ENCODE assay signal across 8 cellular contexts in the genomic region with DNA sequence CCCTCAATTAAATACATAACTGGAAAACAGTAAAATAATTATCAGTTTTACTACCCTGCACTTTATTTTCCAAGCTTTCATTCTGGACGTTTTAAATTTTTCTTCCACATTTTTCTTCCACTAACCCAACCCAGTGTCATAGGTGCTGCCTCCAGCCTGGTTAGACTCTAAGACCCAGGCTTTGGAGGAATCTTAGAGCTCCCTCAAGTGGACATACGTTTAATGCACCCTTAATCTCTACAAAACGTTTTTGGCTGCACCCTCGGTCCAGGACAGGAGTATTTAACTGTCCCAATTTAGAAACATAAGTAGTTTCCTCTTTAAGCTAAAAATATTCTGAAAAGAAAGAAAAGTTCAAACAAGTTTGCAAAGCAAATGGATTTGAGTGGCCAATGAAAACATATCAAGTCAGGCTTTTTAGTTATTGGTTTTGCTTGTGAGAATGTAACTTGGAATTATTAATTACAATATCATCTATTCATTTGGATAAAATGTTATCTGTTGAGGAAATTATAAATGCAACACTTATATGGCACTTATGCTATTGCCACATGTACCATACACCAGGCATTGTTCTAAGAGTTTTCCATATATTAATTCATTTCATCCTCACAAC. TPM values are rescaled to one million over a fixed set of nuclear protein-coding genes. Genes with fewer than 3 reads are reported as not detected.
DNase-seq lines count a peak whose midpoint lies in the region; ATAC-seq, FAIRE-seq and TF ChIP-seq lines count a peak whose summit lies in the region.

No MANE protein-coding gene starts in this region.

- intact Hi-C loops in left ventricle myocardium superior (cut with micrococcal nuclease) (no loop called here), testis (cut with DNase I; ENCODE audit: low total_unique reads) (no loop called here)

- H3K27ac ChIP-seq in ACC112 (ENCODE audit: low read depth, low read length) (no peak overlapping the region), VCaP (no peak overlapping the region), testis (no peak overlapping the region)

- no peaks in the 10 kb centered on the region for H3K27me3 ChIP-seq in ACC112 (ENCODE audit: insufficient read depth, low read length)
- H3K27me3 ChIP-seq in testis: no peaks in the 10 kb centered on the region

- DNase-seq in GM12892 (ENCODE audit: insufficient read length): no peak
- DNase-seq in NCI-H1930 (lab: John Stamatoyannopoulos, UW): peak; percentile 55 to 58
- no peak for DNase-seq in left ventricle myocardium superior
- peak; percentile 23 for DNase-seq in testis
- DNase-seq in NK-92 (lab: John Stamatoyannopoulos, UW; ENCODE audit: unreplicated experiment): no peak

- 5 to 7% methylated on average over 4 of the region's 4 CpGs for WGBS in testis, 2 donors

- H3K4me1 ChIP-seq in ACC112 (ENCODE audit: control insufficient read depth, insufficient read depth, low read length, unreplicated experiment): peaks cover 21% of the 10 kb centered on the region
- no peaks in the 10 kb centered on the region for H3K4me1 ChIP-seq in testis

- ATAC-seq in HG02870 (IDR thresholded peaks at IDR 0.05; ENCODE audit: unreplicated experiment) (peak; percentile 94), left ventricle myocardium superior (peak; percentile 95)

- TF ChIP-seq CTCF in VCaP (conservative IDR thresholded peaks at IDR 0.05): peak; percentile 90
- peak; percentile 9 to 55 (median 37) for TF ChIP-seq CTCF in testis (IDR thresholded peaks at IDR 0.05)

- peak overlapping the region; percentile 97 for H2AFZ ChIP-seq in ACC112 (ENCODE audit: low read length, unreplicated experiment)

- H3K9me3 ChIP-seq in testis: no peaks in the 10 kb centered on the region

- TF ChIP-seq POLR2A in GM12892 (IDR thresholded peaks at IDR 0.05; ENCODE audit: low read depth, low read length) (no peak), testis (IDR thresholded peaks at IDR 0.05) (no peak)

- peak; percentile 27 for FAIRE-seq in GM12892 (lab: Jason Lieb, UNC)

- H3K36me3 ChIP-seq in ACC112 (ENCODE audit: insufficient read depth, low read length) (no peaks in the 10 kb centered on the region), testis (ENCODE audit: low read depth, missing control alignments) (no peaks in the 10 kb centered on the region)

- no peak overlapping the region for H3K4me3 ChIP-seq in ACC112 (ENCODE audit: low read depth, low read length)
- no peak overlapping the region for H3K4me3 ChIP-seq in testis

- no peaks in the 10 kb centered on the region for H3K79me2 ChIP-seq in ACC112 (ENCODE audit: control insufficient read depth, insufficient read depth, low read length, unreplicated experiment)

RNA-seq across cellular contexts. Expression of gene CDH6, which starts 38.9 kb away (rescaled TPM):
- polyA plus RNA-seq in GM12892 (2012; ENCODE audit: missing spikeins): not detected
- total RNA-seq in left ventricle myocardium superior: 2.6 TPM
- under 1 TPM; 0.68 to 0.87 TPM for total RNA-seq in testis
- polyA plus RNA-seq in testis (ENCODE audit: insufficient read depth, low read depth, low replicate concordance): 3.6 TPM

Comparison
In these comparisons a context has a peak if more than half of its experiments do, and no peak if none do; other contexts are left out.
1. DNase-seq: peak in NCI-H1930 (2 of 2) and testis (single experiment); none in GM12892 (single experiment), left ventricle myocardium superior (single experiment) and NK-92 (single experiment).